ENCODE assay signal across 15 cellular contexts in the genomic region with DNA sequence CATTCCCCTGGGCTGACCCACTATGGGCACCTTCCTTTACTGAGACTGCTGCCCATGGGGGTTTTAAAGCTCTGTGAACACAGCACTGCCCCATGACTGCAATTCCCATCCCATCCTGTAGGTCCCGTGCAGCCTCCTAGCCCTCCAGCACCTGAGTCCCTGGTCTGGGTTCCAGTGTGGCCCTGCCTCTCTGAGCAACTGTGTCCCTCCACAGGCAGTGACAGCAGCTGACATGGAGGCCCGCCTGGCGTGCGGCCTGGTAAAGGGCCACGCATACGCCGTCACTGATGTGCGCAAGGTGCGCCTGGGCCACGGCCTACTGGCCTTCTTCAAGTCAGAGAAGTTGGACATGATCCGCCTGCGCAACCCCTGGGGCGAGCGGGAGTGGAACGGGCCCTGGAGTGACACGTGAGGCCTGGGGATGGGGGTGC. TPM values are rescaled to one million over a fixed set of nuclear protein-coding genes. Genes with fewer than 3 reads are reported as not detected.
DNase-seq lines count a peak whose midpoint lies in the region; ATAC-seq, FAIRE-seq and TF ChIP-seq lines count a peak whose summit lies in the region.
"Had no signal": no experiment of that assay in that cellular context is flagged by ENCODE, and none has a peak within 500 bp of the region (broad histone marks: within the 10 kb centered on the region; RNA-seq: fewer than 3 reads in every experiment).

No MANE protein-coding gene starts in this region.

- ATAC-seq in HG02588 (IDR thresholded peaks at IDR 0.05; ENCODE audit: unreplicated experiment), result no peak
- ATAC-seq: heart left ventricle had no signal

- FAIRE-seq in small intestine (lab: Jason Lieb, UNC), result no peak

- H3K27ac ChIP-seq in mammary epithelial cell (ENCODE audit: insufficient read depth, low read depth, low read length) (no peak overlapping the region), small intestine (ENCODE audit: low read depth in 1 of 2, low read length in 1 of 2) (no peak overlapping the region)
- H3K27ac ChIP-seq: heart left ventricle had no signal

- H3K36me3 Mint-ChIP-seq in neural crest cell (ENCODE audit: low read depth), result no peaks in the 10 kb centered on the region

- no peaks in the 10 kb centered on the region for H3K9me3 ChIP-seq in mammary epithelial cell (replicated peaks; ENCODE audit: insufficient read depth, low read length)
- H3K9me3 ChIP-seq in small intestine (ENCODE audit: control insufficient read depth, low read depth), result no peaks in the 10 kb centered on the region
- H3K9me3 ChIP-seq: heart left ventricle, MG63 had no signal

- in situ Hi-C loops in mammary epithelial cell (cut with MboI; ENCODE audit: low sequenced_read_pairs in 2 of 2), result no loop called here

- no peak overlapping the region for H3K4me3 ChIP-seq in mammary epithelial cell (replicated peaks in 1 of 3; ENCODE audit: insufficient read depth in 1 of 3, low read depth in 2 of 3, low read length in 3 of 3)
- no peak overlapping the region for H3K4me3 ChIP-seq in small intestine (ENCODE audit: low read depth in 1 of 2, low read length in 2 of 2)
- H3K4me3 ChIP-seq: heart left ventricle, MG63 had no signal

- peak overlapping the region; percentile 83 for H3K27ac Mint-ChIP-seq in neural crest cell (ENCODE audit: unreplicated experiment)

- no peak overlapping the region for H3K4me3 Mint-ChIP-seq in neural crest cell

- H3K79me2 ChIP-seq in mammary epithelial cell (ENCODE audit: insufficient read depth, low read length), result no peaks in the 10 kb centered on the region

- peak; percentile 43; the same call in 2 of the 3 replicates for TF ChIP-seq CTCF in GM12872 (IDR thresholded peaks at IDR 0.05; ENCODE audit: insufficient read depth, low read depth, low read length)
- peak; percentile 25 to 34 for TF ChIP-seq CTCF in mammary epithelial cell (conservative IDR thresholded peaks at IDR 0.05 in 1 of 2, IDR thresholded peaks at IDR 0.05 in 1 of 2; ENCODE audit: extremely low read depth in 1 of 2, insufficient read depth in 1 of 2, low read depth in 1 of 2, low read length in 2 of 2)
- peak; percentile 46 for TF ChIP-seq CTCF in neural crest cell (conservative IDR thresholded peaks at IDR 0.05)

- no peaks in the 10 kb centered on the region for H3K9me3 Mint-ChIP-seq in neural crest cell

- dilution Hi-C loops in mammary epithelial cell (cut with HindIII; ENCODE audit: low sequenced_read_pairs), result no loop called here

- CTCF ChIA-PET in mammary epithelial cell (lab: Charles Lee; ENCODE audit: low non-redundant PET), result interaction anchor here (0.6 kb wide), 1 partner anchor 68 kb away, joined by 3 read pairs; no protein-coding TSS in a partner anchor

- WGBS in mammary epithelial cell (ENCODE audit: low coverage, missing lambda C conversion rate), result 90% methylated on average over 4 of the region's 16 CpGs
- 95 to 97% (median 96%) methylated on average over 16 of the region's 16 CpGs for WGBS in small intestine, 3 donors

- DNase-seq in Kasumi-1 (lab: John Stamatoyannopoulos, UW) (peak; percentile 21), mammary epithelial cell (no peak), neural crest cell (ENCODE audit: low read depth, low spot score) (no peak), small intestine (no peak), NCI-H2107 (lab: John Stamatoyannopoulos, UW) (no peak)
- DNase-seq: MG63, NCI-H510A treated with DMSO at 0.1 percent for 48 hours, SW 1271 had no signal

- no peaks in the 10 kb centered on the region for H3K36me3 ChIP-seq in mammary epithelial cell (ENCODE audit: insufficient read depth, low read length)
- H3K36me3 ChIP-seq in small intestine (ENCODE audit: control insufficient read depth in 2 of 2, insufficient read depth in 2 of 2, low read length in 2 of 2), result peaks cover 0 to 8% of the 10 kb centered on the region in 2 donors
- H3K36me3 ChIP-seq: MG63 had no signal

- intact Hi-C loops in mammary epithelial cell (cut with micrococcal nuclease), result no loop called here

- H3K4me1 Mint-ChIP-seq in neural crest cell, result peaks cover 13% of the 10 kb centered on the region

- H3K27me3 ChIP-seq in mammary epithelial cell (ENCODE audit: insufficient read depth, low read length) (no peaks in the 10 kb centered on the region), small intestine (ENCODE audit: control insufficient read depth in 2 of 2, insufficient read depth in 2 of 2, low read length in 2 of 2) (no peaks in the 10 kb centered on the region)
- H3K27me3 ChIP-seq: heart left ventricle, MG63 had no signal

- no peak overlapping the region for H3K4me2 ChIP-seq in mammary epithelial cell (ENCODE audit: insufficient read depth, low read depth, low read length)

- H2AFZ ChIP-seq in mammary epithelial cell (ENCODE audit: low read depth, low read length), result no peak overlapping the region

- H3K9ac ChIP-seq in mammary epithelial cell (ENCODE audit: insufficient read depth, low read length), result no peak overlapping the region

- no peaks in the 10 kb centered on the region for H3K4me1 ChIP-seq in mammary epithelial cell (ENCODE audit: insufficient read depth, low read length)
- peaks cover 4 to 13% of the 10 kb centered on the region in 2 donors for H3K4me1 ChIP-seq in small intestine (ENCODE audit: control insufficient read depth in 2 of 2, insufficient read depth in 1 of 2, low read depth in 1 of 2, low read length in 1 of 2)
- H3K4me1 ChIP-seq: heart left ventricle had no signal

- no peaks in the 10 kb centered on the region for H3K27me3 Mint-ChIP-seq in neural crest cell (ENCODE audit: low read depth)

- no TSS peak for BruUV-seq in mammary epithelial cell (replicated peaks; lab: Mats Ljungman, UMichigan)

- no peaks in the 10 kb centered on the region for H4K20me1 ChIP-seq in mammary epithelial cell (ENCODE audit: insufficient read depth, low read length)

RNA-seq across cellular contexts. Expression of gene OMP, which starts 12.6 kb away (rescaled TPM):
- not detected for total RNA-seq in mammary epithelial cell
- not detected for polyA plus RNA-seq in mammary epithelial cell
- polyA minus RNA-seq in mammary epithelial cell, result not detected
- 1.4 TPM in 1 of 2 replicates, not detected in the other for total RNA-seq in neural crest cell
- 1 to 10 TPM in 2 of 3 donors, not detected in 1; 1.5 to 2.7 TPM for polyA plus RNA-seq in small intestine
- total RNA-seq: Daoy, H4, heart left ventricle, mesenteric fat pad, urinary bladder had no signal
- polyA plus RNA-seq: heart left ventricle, urinary bladder had no signal

RNA-seq across cellular contexts. Expression of gene MYO7A, which starts 12.8 kb away (rescaled TPM):
- 1 to 10 TPM; 2.7 to 3.0 TPM for total RNA-seq in mammary epithelial cell
- polyA plus RNA-seq in mammary epithelial cell, result 3.7 TPM
- 5.5 TPM for polyA minus RNA-seq in mammary epithelial cell
- 2.1 and 2.5 TPM in 2 replicates for total RNA-seq in neural crest cell
- polyA plus RNA-seq in small intestine, result 1 to 10 TPM; 1.4 to 2.8 (median 1.6) TPM

RNA-seq across cellular contexts. Expression of gene CAPN5, which starts 48.4 kb away (rescaled TPM):
- total RNA-seq in mammary epithelial cell, result 1 to 10 TPM; 3.0 to 4.3 TPM
- polyA plus RNA-seq in mammary epithelial cell, result 1.5 TPM
- polyA minus RNA-seq in mammary epithelial cell, result 1.7 TPM
- total RNA-seq in neural crest cell, result 25.8 and 26.2 TPM in 2 replicates
- polyA plus RNA-seq in small intestine, result 10 to 100 TPM; 43.8 to 61.1 (median 48.6) TPM

Comparison
In these comparisons a context has a peak if more than half of its experiments do, and no peak if none do; other contexts are left out.
1. DNase-seq: peak in Kasumi-1 (2 of 2); none in mammary epithelial cell (single experiment), neural crest cell (single experiment), small intestine (single experiment) and NCI-H2107 (single experiment).
2. Peak in every context shown above with its lines, with median percentiles within 50 percentile points of each other: CTCF ChIP-seq.